7 cellular contexts compared by ENCODE assay signal in genomic region chr15:28222597-28222996, GRCh38.
DNase-seq lines count a peak whose midpoint lies in the region; ATAC-seq, FAIRE-seq and TF ChIP-seq lines count a peak whose summit lies in the region.
"Not testable (repeated sequence)": the region's sequence is repeated elsewhere in the genome, so short reads cannot be mapped to it uniquely, and the experiment has no call there.

No MANE protein-coding gene starts in this region.

- not testable (repeated sequence) for TF ChIP-seq CTCF in C4-2B (conservative IDR thresholded peaks at IDR 0.05); PC-3 (conservative IDR thresholded peaks at IDR 0.05; ENCODE audit: low read depth, low read length); bronchial epithelial cell (IDR thresholded peaks at IDR 0.05; ENCODE audit: insufficient read depth, low read length, severe bottlenecking); foreskin keratinocyte (conservative IDR thresholded peaks at IDR 0.05); progenitor cell of endocrine pancreas (IDR thresholded peaks at IDR 0.05; ENCODE audit: unreplicated experiment); suprapubic skin (IDR thresholded peaks at IDR 0.05)

- H3K4me3 ChIP-seq in PC-3 (ENCODE audit: low read length); bronchial epithelial cell (ENCODE audit: low read depth, low read length); suprapubic skin: not testable (repeated sequence)

- not testable (repeated sequence) for ATAC-seq in PC-3, foreskin keratinocyte

- TF ChIP-seq EP300 in suprapubic skin (IDR thresholded peaks at IDR 0.05) = not testable (repeated sequence)

- CTCF ChIA-PET in PC-3 (lab: Charles Lee) = not testable (repeated sequence)

- DNase-seq in PC-3 (peak; percentile 16), bronchial epithelial cell (ENCODE audit: low read depth) (peak; percentile 8), epithelial cell of prostate (ENCODE audit: low read depth, low spot score) (peak; percentile 5), foreskin keratinocyte (peak; percentile 0 to 15)
- not testable (repeated sequence) for DNase-seq in progenitor cell of endocrine pancreas (ENCODE audit: low spot score, unreplicated experiment); suprapubic skin (ENCODE audit: low spot score in 2 of 2)

- not testable (repeated sequence) for TF ChIP-seq POLR2A in suprapubic skin (IDR thresholded peaks at IDR 0.05)

- H3K4me1 Mint-ChIP-seq in progenitor cell of endocrine pancreas (ENCODE audit: low read depth) = not testable (repeated sequence)

- not testable (repeated sequence) for H3K9me3 ChIP-seq in PC-3 (ENCODE audit: low read length); suprapubic skin

- peak overlapping the region; percentile 2 for H3K27ac Mint-ChIP-seq in progenitor cell of endocrine pancreas

- H3K4me3 Mint-ChIP-seq in progenitor cell of endocrine pancreas (ENCODE audit: low read depth) = not testable (repeated sequence)

- FAIRE-seq in bronchial epithelial cell (lab: Jason Lieb, UNC) = not testable (repeated sequence)

- H3K9me3 Mint-ChIP-seq in progenitor cell of endocrine pancreas (ENCODE audit: low read depth) = not testable (repeated sequence)

- POLR2A ChIA-PET in PC-3 (lab: Charles Lee; ENCODE audit: unreplicated experiment) = not testable (repeated sequence)

- BruUV-seq in PC-3 (replicated peaks; lab: Mats Ljungman, UMichigan) = not testable (repeated sequence)

- H3K27me3 Mint-ChIP-seq in progenitor cell of endocrine pancreas = not testable (repeated sequence)

- not testable (repeated sequence) for H3K4me1 ChIP-seq in PC-3 (ENCODE audit: insufficient read depth, low read length); foreskin keratinocyte; suprapubic skin

- not testable (repeated sequence) for H3K79me2 ChIP-seq in PC-3 (ENCODE audit: low read length)

- WGBS in suprapubic skin = 52% methylated on average over 4 of the region's 7 CpGs

- intact Hi-C loops in PC-3 (cut with micrococcal nuclease) = loop anchor here (10.0 kb wide), 1 partner anchor 1338 kb away; no protein-coding TSS in a partner anchor

- not testable (repeated sequence) for H3K36me3 ChIP-seq in PC-3 (ENCODE audit: low read depth, low read length); bronchial epithelial cell (ENCODE audit: control insufficient read depth, insufficient read depth, low read length)
- H3K36me3 ChIP-seq in suprapubic skin = peaks cover 38% of the 10 kb centered on the region

- not testable (repeated sequence) for H3K9me2 ChIP-seq in PC-3 (replicated peaks; ENCODE audit: low read length)

- not testable (repeated sequence) for H3F3A ChIP-seq in PC-3 (ENCODE audit: low read length, unreplicated experiment)

- not testable (repeated sequence) for H3K4me2 ChIP-seq in PC-3 (ENCODE audit: low read length)

- H3K9ac ChIP-seq in PC-3 (ENCODE audit: low read length) = not testable (repeated sequence)

- H4K20me1 ChIP-seq in PC-3 (ENCODE audit: low read length) = not testable (repeated sequence)

- not testable (repeated sequence) for H3K27me3 ChIP-seq in PC-3 (ENCODE audit: low read length); bronchial epithelial cell (ENCODE audit: control insufficient read depth, insufficient read depth, low read length); foreskin keratinocyte; suprapubic skin

- H3K36me3 Mint-ChIP-seq in progenitor cell of endocrine pancreas (ENCODE audit: insufficient read depth) = peaks cover 34% of the 10 kb centered on the region

- H3K27ac ChIP-seq in C4-2B (peak overlapping the region; percentile 5; the same call in 1 of the 2 replicates), suprapubic skin (peak overlapping the region; percentile 34)
- not testable (repeated sequence) for H3K27ac ChIP-seq in PC-3 (ENCODE audit: low read length); epithelial cell of prostate; foreskin keratinocyte

- not testable (repeated sequence) for H2AFZ ChIP-seq in PC-3 (ENCODE audit: low read length)
